ENCODE assay signal across 12 cellular contexts in genomic region chr6:163420315-163420667, GRCh38. TPM values are rescaled to one million over a fixed set of nuclear protein-coding genes. Genes with fewer than 3 reads are reported as not detected.
DNase-seq lines count a peak whose midpoint lies in the region; ATAC-seq and TF ChIP-seq lines count a peak whose summit lies in the region.
"Had no signal": no experiment of that assay in that cellular context is flagged by ENCODE, and none has a peak within 500 bp of the region (broad histone marks: within the 10 kb centered on the region; RNA-seq: fewer than 3 reads in every experiment).

No MANE protein-coding gene starts in this region.

- H3K36me3 ChIP-seq in heart left ventricle (peaks cover 0 to 7% (median 0%) of the 10 kb centered on the region in 9 donors), neuron (ENCODE audit: insufficient read depth, low read length) (peaks cover 26% of the 10 kb centered on the region), aorta (ENCODE audit: control insufficient read depth in 1 of 2, insufficient read depth in 2 of 2, low read length in 1 of 2) (no peaks in the 10 kb centered on the region)

- intact Hi-C loops in heart left ventricle (cut with DNase I) (loop anchor here in 8 of 10 donors (2.0 to 10.0 kb wide), 12 partner anchors 135 to 1505 kb away; no protein-coding TSS in a partner anchor), cardiac septum (cut with DNase I) (loop anchor here (2.0 to 10.0 kb wide), 3 partner anchors 135 to 1507 kb away; no protein-coding TSS in a partner anchor), aorta (cut with DNase I) (loop anchor here (5.0 to 10.0 kb wide), 2 partner anchors 135 to 537 kb away; no protein-coding TSS in a partner anchor)

- peaks cover 13 to 85% (median 53%) of the 10 kb centered on the region in 12 donors for H3K4me1 ChIP-seq in heart left ventricle
- peaks cover 44% of the 10 kb centered on the region for H3K4me1 ChIP-seq in neuron (ENCODE audit: insufficient read depth, low read length)
- H3K4me1 ChIP-seq in aorta (ENCODE audit: control insufficient read depth in 1 of 2, insufficient read depth in 2 of 2, low read length in 2 of 2): peaks cover 3 to 9% of the 10 kb centered on the region in 2 donors

- in situ Hi-C loops in KBM-7 (cut with MboI; ENCODE audit: low pct_unique_long_range_greater_than_20kb, low sequenced_read_pairs): no loop called here

- no peak for TF ChIP-seq CTCF in heart left ventricle (IDR thresholded peaks at IDR 0.05)
- no peak for TF ChIP-seq CTCF in fibroblast of pulmonary artery (IDR thresholded peaks at IDR 0.05; ENCODE audit: low read length, missing control alignments)

- H2AFZ ChIP-seq in neuron (ENCODE audit: low read depth, low read length): no peak overlapping the region

- DNase-seq in heart left ventricle: no peak
- no peak for DNase-seq in cardiac septum (ENCODE audit: low spot score)
- no peak for DNase-seq in fibroblast of pulmonary artery (ENCODE audit: low read depth)
- DNase-seq in aorta: no peak
- DNase-seq in KBM-7: no peak
- DNase-seq in DMS 273 (lab: John Stamatoyannopoulos, UW; ENCODE audit: unreplicated experiment): no peak
- DNase-seq: activated T-cell treated with anti-CD3 and anti-CD28 coated beads, Interleukin-2, amount 50 U/mL, for 24 hours; NCI-H526 treated with DMSO at 0.1 percent for 48 hours; T-helper 9 cell had no signal

- H3K9me3 ChIP-seq in heart left ventricle: no peaks in the 10 kb centered on the region
- peaks cover 3% of the 10 kb centered on the region for H3K9me3 ChIP-seq in neuron (ENCODE audit: low read length)
- no peaks in the 10 kb centered on the region for H3K9me3 ChIP-seq in aorta (ENCODE audit: control insufficient read depth, low read length)

- no peak for TF ChIP-seq POLR2A in heart left ventricle (IDR thresholded peaks at IDR 0.05)

- peak overlapping the region in 11 of 12 donors; percentile 11 to 95 (median 84) for H3K4me3 ChIP-seq in heart left ventricle
- peak overlapping the region; percentile 1 for H3K4me3 ChIP-seq in fibroblast of pulmonary artery (replicated peaks; ENCODE audit: low read depth, low read length)
- H3K4me3 ChIP-seq in neuron (ENCODE audit: low read length): peak overlapping the region; percentile 92
- peak overlapping the region; percentile 8 to 69 for H3K4me3 ChIP-seq in aorta (ENCODE audit: low read length in 2 of 2)
- H3K4me3 ChIP-seq: lung had no signal

- H3K27me3 ChIP-seq in heart left ventricle: no peaks in the 10 kb centered on the region
- H3K27me3 ChIP-seq in neuron (ENCODE audit: insufficient read depth, low read length): no peaks in the 10 kb centered on the region
- H3K27me3 ChIP-seq in aorta (ENCODE audit: control insufficient read depth in 1 of 2, insufficient read depth in 2 of 2, low read length in 1 of 2): no peaks in the 10 kb centered on the region

- peak overlapping the region in 11 of 12 donors; percentile 94 to 100 (median 99) for H3K27ac ChIP-seq in heart left ventricle
- no peak overlapping the region for H3K27ac ChIP-seq in aorta (ENCODE audit: low read depth in 1 of 2, low read length in 2 of 2)

- 3 to 13% (median 7%) methylated on average over 1 of the region's 1 CpG for WGBS in heart left ventricle, 4 donors
- 15 to 24% methylated on average over 1 of the region's 1 CpG for WGBS in aorta, 2 donors

- ATAC-seq in heart left ventricle: peak in 3 of 4 donors; percentile 24 to 51 (median 38)
- no peak for ATAC-seq in aorta (ENCODE audit: low FRiP score)
- ATAC-seq in HG02884 (IDR thresholded peaks at IDR 0.05; ENCODE audit: unreplicated experiment): no peak

RNA-seq across cellular contexts. Expression of gene QKI, which starts 5.8 kb away (rescaled TPM):
- total RNA-seq in heart left ventricle (100 to 1,000 TPM; 367 to 607 (median 489) TPM), cardiac septum (460 TPM), aorta (100 to 1,000 TPM; 149 to 213 TPM)
- polyA plus RNA-seq in heart left ventricle (100 to 1,000 TPM in 1 of 2 donors, 10 to 100 TPM in 1; 80.2 to 250 TPM), aorta (10 to 100 TPM; 27.1 to 30.1 TPM)

Comparison
In these comparisons a context has a peak if more than half of its experiments do, and no peak if none do; other contexts are left out.
1. ATAC-seq: peak in heart left ventricle (3 of 4); none in aorta (single experiment) and HG02884 (single experiment).
2. H3K27ac ChIP-seq: peak in heart left ventricle (11 of 12); none in aorta (0 of 2).
3. H3K4me3 ChIP-seq: peak in every context shown above with its lines; median percentile 92 in neuron; 84 in heart left ventricle; 38 in aorta; 1 in fibroblast of pulmonary artery.